ENCODE assay signal across 1 cellular context in genomic region chr15:87682527-87682926, GRCh38.
TF ChIP-seq lines count a peak whose summit lies in the region.

No MANE protein-coding gene starts in this region.

TF ChIP-seq in K562, 482 proteins besides CTCF, POLR2A, EP300 and RAD21 (continued from another document and continues in another):
- TF ChIP-seq IRF1 (CRISPR knock-in tag; IDR thresholded peaks at IDR 0.05; ENCODE audit: borderline replicate concordance) = no peak
- TF ChIP-seq LEF1 (IDR thresholded peaks at IDR 0.05) = peak; percentile 71; the same call in 1 of the 2 replicates
- no peak for TF ChIP-seq ZNF584 (CRISPR knock-in tag; IDR thresholded peaks at IDR 0.05; ENCODE audit: low read depth)
- no peak for TF ChIP-seq ZNF75A (CRISPR knock-in tag; IDR thresholded peaks at IDR 0.05)
- no peak for TF ChIP-seq ZNF707 (CRISPR knock-in tag; conservative IDR thresholded peaks at IDR 0.05)
- TF ChIP-seq ZFP30 (CRISPR knock-in tag; IDR thresholded peaks at IDR 0.05; ENCODE audit: borderline replicate concordance) = no peak
- TF ChIP-seq ZNF318 (IDR thresholded peaks at IDR 0.05; ENCODE audit: borderline replicate concordance in 1 of 2, low read depth in 1 of 2) = no peak
- TF ChIP-seq EWSR1 (IDR thresholded peaks at IDR 0.05; ENCODE audit: borderline replicate concordance, low read depth, partially characterized antibody) = no peak
- no peak for TF ChIP-seq ZNF449 (CRISPR knock-in tag; IDR thresholded peaks at IDR 0.05)
- no peak for TF ChIP-seq SIX5 (IDR thresholded peaks at IDR 0.05; ENCODE audit: borderline replicate concordance in 1 of 2, insufficient read depth in 1 of 2, low read depth in 1 of 2, low read length in 2 of 2)
- TF ChIP-seq NR1H2 (CRISPR knock-in tag; IDR thresholded peaks at IDR 0.05) = no peak
- TF ChIP-seq CTCFL (IDR thresholded peaks at IDR 0.05; ENCODE audit: borderline replicate concordance, insufficient read depth, low read depth, low read length, poor library complexity, severe bottlenecking) = no peak
- TF ChIP-seq ZEB2 (IDR thresholded peaks at IDR 0.05) = no peak
- no peak for TF ChIP-seq MCM7 (IDR thresholded peaks at IDR 0.05)
- TF ChIP-seq DDX20 (tag; IDR thresholded peaks at IDR 0.05; ENCODE audit: low read depth) = no peak
- TF ChIP-seq ERF (CRISPR knock-in tag; IDR thresholded peaks at IDR 0.05) = no peak
- TF ChIP-seq ZMIZ1 (IDR thresholded peaks at IDR 0.05; ENCODE audit: low read depth in 2 of 2, low read length in 2 of 2) = 0 out of 4 replicates have a peak, but pooled peaks of 1 of the 2 experiments have one; percentile 26
- no peak for TF ChIP-seq BRCA1 (IDR thresholded peaks at IDR 0.05)
- no peak for TF ChIP-seq BRCA1 (CRISPR knock-in tag; IDR thresholded peaks at IDR 0.05)
- TF ChIP-seq CHD4 (IDR thresholded peaks at IDR 0.05; ENCODE audit: insufficient read depth, insufficient replicate concordance, low read depth, low read length, poor library complexity, severe bottlenecking) = no peak
- TF ChIP-seq MAFF (IDR thresholded peaks at IDR 0.05; ENCODE audit: low read length) = no peak
- TF ChIP-seq BRD9 (IDR thresholded peaks at IDR 0.05; ENCODE audit: low read depth, partially characterized antibody) = no peak
- no peak for TF ChIP-seq FOSL1 (tag; conservative IDR thresholded peaks at IDR 0.05)
- TF ChIP-seq FOXA3 (CRISPR knock-in tag; conservative IDR thresholded peaks at IDR 0.05 in 1 of 2, IDR thresholded peaks at IDR 0.05 in 1 of 2) = no peak
- peak; percentile 23; the same call in 1 of the 2 replicates for TF ChIP-seq POLR2AphosphoS5 (IDR thresholded peaks at IDR 0.05; ENCODE audit: control insufficient read depth, insufficient read depth, low read depth, low read length)
- 0 out of 2 replicates have a peak, but pooled peaks have one; percentile 10 for TF ChIP-seq NR2C1 (IDR thresholded peaks at IDR 0.05)
- no peak for TF ChIP-seq NR2C1 (tag; IDR thresholded peaks at IDR 0.05)
- TF ChIP-seq TCF3 (CRISPR knock-in tag; IDR thresholded peaks at IDR 0.05) = peak; percentile 85
- no peak for TF ChIP-seq PHF20 (IDR thresholded peaks at IDR 0.05; ENCODE audit: partially characterized antibody)
- TF ChIP-seq ZNF175 (CRISPR knock-in tag; IDR thresholded peaks at IDR 0.05; ENCODE audit: low read depth) = no peak
- no peak for TF ChIP-seq BRF1 (IDR thresholded peaks at IDR 0.05; ENCODE audit: borderline replicate concordance, extremely low read depth, insufficient read length)
- no peak for TF ChIP-seq RFX1 (IDR thresholded peaks at IDR 0.05)
- TF ChIP-seq ZNF592 (IDR thresholded peaks at IDR 0.05) = 0 out of 2 replicates have a peak, but pooled peaks have one; percentile 25
- TF ChIP-seq ETS2 (tag; IDR thresholded peaks at IDR 0.05; ENCODE audit: borderline replicate concordance, poor library complexity, severe bottlenecking) = no peak
- no peak for TF ChIP-seq ZNF512 (tag; IDR thresholded peaks at IDR 0.05)
- TF ChIP-seq DPF2 (IDR thresholded peaks at IDR 0.05) = peak; percentile 86
- no peak for TF ChIP-seq RBM14 (IDR thresholded peaks at IDR 0.05; ENCODE audit: borderline replicate concordance, insufficient read depth, low read depth, low read length)
- TF ChIP-seq ZBTB8A (IDR thresholded peaks at IDR 0.05; ENCODE audit: partially characterized antibody) = no peak
- TF ChIP-seq ZC3H4 (CRISPR knock-in tag; IDR thresholded peaks at IDR 0.05; ENCODE audit: borderline replicate concordance) = no peak
